In the genomic region with DNA sequence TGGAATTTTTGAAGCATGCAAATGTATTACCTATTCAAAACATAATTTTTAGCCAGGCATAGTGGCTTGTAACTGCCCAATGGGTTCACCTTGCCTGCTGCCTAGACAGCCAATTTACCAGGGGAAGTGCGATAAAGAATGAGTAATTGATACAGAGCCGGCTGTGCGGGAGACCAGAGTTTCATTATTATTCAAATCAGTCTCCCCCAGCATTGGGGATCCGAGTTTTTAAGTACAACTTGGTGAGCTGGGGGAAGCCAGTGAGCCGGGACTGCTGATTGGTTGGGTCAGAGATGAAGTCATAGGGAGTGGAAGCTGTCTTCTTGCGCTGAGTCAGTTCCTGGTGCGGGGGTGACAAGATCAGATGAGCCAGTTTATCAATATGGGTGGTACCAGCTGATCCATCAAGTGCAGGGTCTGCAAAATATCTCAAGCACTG, we compare ENCODE assay signal across 16 cellular contexts. TPM values are rescaled to one million over a fixed set of nuclear protein-coding genes. Genes with fewer than 3 reads are reported as not detected.
DNase-seq lines count a peak whose midpoint lies in the region; ATAC-seq, FAIRE-seq and TF ChIP-seq lines count a peak whose summit lies in the region.
"Had no signal": no experiment of that assay in that cellular context is flagged by ENCODE, and none has a peak within 500 bp of the region (broad histone marks: within the 10 kb centered on the region; RNA-seq: fewer than 3 reads in every experiment).

No MANE protein-coding gene starts in this region.

- DNase-seq in H54 (ENCODE audit: insufficient read length, low spot score) (peak; percentile 10), H1 (ENCODE audit: low read depth in 1 of 2, low spot score in 2 of 2) (peak; percentile 46 to 54), NCI-H446 (lab: John Stamatoyannopoulos, UW) (no peak), middle frontal gyrus (ENCODE audit: extremely low spot score, low spot score) (no peak), pancreas (no peak)
- peak; percentile 54 to 63 for DNase-seq in activated CD4-positive, alpha-beta T cell treated with anti-CD3 and anti-CD28 coated beads, Interleukin-2, amount 50 U/mL, for 48 hours
- peak; percentile 25 to 58 (median 27) for DNase-seq in stimulated activated CD4-positive, alpha-beta T cell treated with anti-CD3 and anti-CD28 coated beads, TNF-alpha, amount 100 ng/mL, for 48 hours (ENCODE audit: low read depth in 3 of 3)
- no peak for DNase-seq in activated T-helper 1 cell treated with anti-CD3 and anti-CD28 coated beads, Interleukin-12 subunit alpha, Interleukin-12 subunit beta, Interleukin-2, Interleukin-4 antibody, amounts not matched to agents 30 ng/mL and 10 ng/mL and 1 ng/mL, durations not matched to agents 14 hours and 24 hours and 36 hours (ENCODE audit: low spot score)
- DNase-seq: CD4-positive, alpha-beta memory T cell; GDM1; NCI-H345; ovary; transverse colon had no signal

- H4K8ac ChIP-seq in H1 (ENCODE audit: extremely low read depth, insufficient read depth, low read length) = no peak overlapping the region

- no peak overlapping the region for H2BK12ac ChIP-seq in H1 (ENCODE audit: low read depth, low read length)

- POLR2A ChIA-PET in H1 (lab: Charles Lee; ENCODE audit: partially characterized antibody) = no interaction called here

- no peak overlapping the region for H4K5ac ChIP-seq in H1 (ENCODE audit: insufficient read length, low read depth, low read length)

- no peaks in the 10 kb centered on the region for H3K4me1 Mint-ChIP-seq in activated T-helper 1 cell treated with anti-CD3 and anti-CD28 coated beads, Interleukin-12 subunit alpha, Interleukin-12 subunit beta, Interleukin-2, Interleukin-4 antibody, amounts not matched to agents 30 ng/mL and 10 ng/mL and 1 ng/mL, durations not matched to agents 14 hours and 24 hours and 36 hours (ENCODE audit: low read depth)
- H3K4me1 Mint-ChIP-seq: activated naive CD4-positive, alpha-beta T cell treated with anti-CD3 and anti-CD28 coated beads, Interleukin-2, amount 50 U/mL, for 24 hours had no signal

- H3K36me3 ChIP-seq in H1 (ENCODE audit: control insufficient read depth in 2 of 4, insufficient read depth in 4 of 4, low read length in 3 of 4) (no peaks in the 10 kb centered on the region), pancreas (no peaks in the 10 kb centered on the region)
- H3K36me3 ChIP-seq: ovary, transverse colon had no signal

- no peaks in the 10 kb centered on the region for H3K79me2 ChIP-seq in H1 (ENCODE audit: control insufficient read depth in 1 of 2, insufficient read depth in 2 of 2, low read length in 2 of 2)

- H3K36me3 Mint-ChIP-seq in activated T-helper 1 cell treated with anti-CD3 and anti-CD28 coated beads, Interleukin-12 subunit alpha, Interleukin-12 subunit beta, Interleukin-2, Interleukin-4 antibody, amounts not matched to agents 30 ng/mL and 10 ng/mL and 1 ng/mL, durations not matched to agents 14 hours and 24 hours and 36 hours (ENCODE audit: low read depth) = no peaks in the 10 kb centered on the region
- H3K36me3 Mint-ChIP-seq: activated naive CD4-positive, alpha-beta T cell treated with anti-CD3 and anti-CD28 coated beads, Interleukin-2, amount 50 U/mL, for 24 hours; CD4-positive, alpha-beta memory T cell had no signal

- peak; percentile 43 for FAIRE-seq in H54 (lab: Jason Lieb, UNC)
- FAIRE-seq in H1 (lab: Jason Lieb, UNC) = peak; percentile 63
- no peak for FAIRE-seq in pancreas (lab: Jason Lieb, UNC)

- TF ChIP-seq RAD21 in H1 (IDR thresholded peaks at IDR 0.05 in 1 of 2, conservative IDR thresholded peaks at IDR 0.05 in 1 of 2; ENCODE audit: low read depth in 2 of 2, low read length in 2 of 2) = no peak

- no peak overlapping the region for H3K9ac ChIP-seq in H1 (replicated peaks in 1 of 4; ENCODE audit: extremely low read depth in 1 of 4, low read depth in 3 of 4, low read length in 3 of 4)

- H3K4ac ChIP-seq in H1 (replicated peaks; ENCODE audit: insufficient read length, low read depth, low read length) = no peak overlapping the region

- no peaks in the 10 kb centered on the region for H3K79me1 ChIP-seq in H1 (ENCODE audit: low read depth, low read length)

- no peaks in the 10 kb centered on the region for H3K9me3 Mint-ChIP-seq in activated T-helper 1 cell treated with anti-CD3 and anti-CD28 coated beads, Interleukin-12 subunit alpha, Interleukin-12 subunit beta, Interleukin-2, Interleukin-4 antibody, amounts not matched to agents 30 ng/mL and 10 ng/mL and 1 ng/mL, durations not matched to agents 14 hours and 24 hours and 36 hours
- H3K9me3 Mint-ChIP-seq: activated naive CD4-positive, alpha-beta T cell treated with anti-CD3 and anti-CD28 coated beads, Interleukin-2, amount 50 U/mL, for 24 hours; T-helper 1 cell treated with Interleukin-12 subunit alpha and Interleukin-12 subunit beta and Interleukin-4 antibody, amounts not matched to agents 30 μg/mL and 1 μg/mL, for 36 hours had no signal

- peak overlapping the region in 1 of 2 experiments; percentile 36; a peak in 1 of 4 replicates for H3K4me2 ChIP-seq in H1 (ENCODE audit: insufficient read depth in 1 of 2, low read depth in 2 of 2, low read length in 2 of 2)

- no peak for ATAC-seq in pancreas
- ATAC-seq: Panc1 had no signal

- no peak overlapping the region for H3K18ac ChIP-seq in H1 (ENCODE audit: extremely low read depth, low read length)

- H2BK20ac ChIP-seq in H1 (ENCODE audit: low read length) = no peak overlapping the region

- H2BK5ac ChIP-seq in H1 (ENCODE audit: low read depth, low read length) = no peak overlapping the region

- H3K27ac ChIP-seq in H1 (ENCODE audit: low read depth, low read length) = no peak overlapping the region
- no peak overlapping the region for H3K27ac ChIP-seq in pancreas
- H3K27ac ChIP-seq: ovary, transverse colon had no signal

- H3K27ac Mint-ChIP-seq in activated T-helper 1 cell treated with anti-CD3 and anti-CD28 coated beads, Interleukin-12 subunit alpha, Interleukin-12 subunit beta, Interleukin-2, Interleukin-4 antibody, amounts not matched to agents 30 ng/mL and 10 ng/mL and 1 ng/mL, durations not matched to agents 14 hours and 24 hours and 36 hours = no peak overlapping the region
- H3K27ac Mint-ChIP-seq: activated naive CD4-positive, alpha-beta T cell treated with anti-CD3 and anti-CD28 coated beads, Interleukin-2, amount 50 U/mL, for 24 hours; CD4-positive, alpha-beta memory T cell; T-helper 1 cell treated with Interleukin-12 subunit alpha and Interleukin-12 subunit beta and Interleukin-4 antibody, amounts not matched to agents 30 μg/mL and 1 μg/mL, for 36 hours had no signal

- no peak for TF ChIP-seq EP300 in H1 (IDR thresholded peaks at IDR 0.05; ENCODE audit: borderline replicate concordance in 1 of 2, low read depth in 2 of 2, low read length in 2 of 2)

- H3K4me1 ChIP-seq in H1 (replicated peaks in 1 of 4; ENCODE audit: control insufficient read depth in 3 of 4, insufficient read depth in 4 of 4, low read length in 3 of 4) = peaks cover 0 to 10% (median under 1%) of the 10 kb centered on the region in 4 experiments; a peak in 5 of 7 replicates
- no peaks in the 10 kb centered on the region for H3K4me1 ChIP-seq in pancreas
- H3K4me1 ChIP-seq: transverse colon had no signal

- H3K27me3 Mint-ChIP-seq in activated T-helper 1 cell treated with anti-CD3 and anti-CD28 coated beads, Interleukin-12 subunit alpha, Interleukin-12 subunit beta, Interleukin-2, Interleukin-4 antibody, amounts not matched to agents 30 ng/mL and 10 ng/mL and 1 ng/mL, durations not matched to agents 14 hours and 24 hours and 36 hours (ENCODE audit: insufficient read depth) = peaks cover 14% of the 10 kb centered on the region

- no peak overlapping the region for H2AK5ac ChIP-seq in H1 (ENCODE audit: low read depth, low read length)

- no peak overlapping the region for H3K4me3 Mint-ChIP-seq in activated T-helper 1 cell treated with anti-CD3 and anti-CD28 coated beads, Interleukin-12 subunit alpha, Interleukin-12 subunit beta, Interleukin-2, Interleukin-4 antibody, amounts not matched to agents 30 ng/mL and 10 ng/mL and 1 ng/mL, durations not matched to agents 14 hours and 24 hours and 36 hours
- H3K4me3 Mint-ChIP-seq: activated naive CD4-positive, alpha-beta T cell treated with anti-CD3 and anti-CD28 coated beads, Interleukin-2, amount 50 U/mL, for 24 hours; T-helper 1 cell treated with Interleukin-12 subunit alpha and Interleukin-12 subunit beta and Interleukin-4 antibody, amounts not matched to agents 30 μg/mL and 1 μg/mL, for 36 hours had no signal

- no peaks in the 10 kb centered on the region for H4K20me1 ChIP-seq in H1 (replicated peaks in 1 of 2; ENCODE audit: control insufficient read depth in 1 of 2, insufficient read depth in 2 of 2, low read length in 2 of 2)

- CTCF ChIA-PET in H1 (lab: Charles Lee; ENCODE audit: partially characterized antibody) = interaction anchor here (1.0 to 2.4 kb wide), 3 partner anchors 20 to 99 kb away, joined by 3 to 10 read pairs (median 3); no protein-coding TSS in a partner anchor

- peak overlapping the region in 1 of 4 experiments; percentile 15; a peak in 1 of 8 replicates for H3K4me3 ChIP-seq in H1 (ENCODE audit: extremely low read depth in 1 of 4, insufficient read depth in 2 of 4, low read depth in 3 of 4, low read length in 4 of 4)
- no peak overlapping the region for H3K4me3 ChIP-seq in pancreas
- H3K4me3 ChIP-seq: ovary, transverse colon had no signal

- no peak overlapping the region for H2AFZ ChIP-seq in H1 (ENCODE audit: low read length)

- H4K91ac ChIP-seq in H1 (replicated peaks; ENCODE audit: insufficient read length, low read length) = no peak overlapping the region

- no peaks in the 10 kb centered on the region for H3K9me3 ChIP-seq in H1 (ENCODE audit: insufficient read depth in 2 of 2, low read depth in 1 of 2, low read length in 1 of 2)
- H3K9me3 ChIP-seq in pancreas = no peaks in the 10 kb centered on the region
- H3K9me3 ChIP-seq: ovary, transverse colon had no signal

- TF ChIP-seq CTCF in H1 (IDR thresholded peaks at IDR 0.05; ENCODE audit: control extremely low read depth in 1 of 3, insufficient read depth in 1 of 3, low read depth in 1 of 3, low read length in 3 of 3) = no peak
- TF ChIP-seq CTCF in pancreas (IDR thresholded peaks at IDR 0.05) = no peak

- H2BK120ac ChIP-seq in H1 (replicated peaks; ENCODE audit: low read depth, low read length) = no peak overlapping the region

- H2BK15ac ChIP-seq in H1 (ENCODE audit: low read length) = no peak overlapping the region

- no peaks in the 10 kb centered on the region for H3K23me2 ChIP-seq in H1 (ENCODE audit: low read depth, low read length)

- intact Hi-C loops in pancreas (cut with DNase I) = no loop called here
- intact Hi-C loops in activated T-helper 1 cell treated with anti-CD3 and anti-CD28 coated beads, Interleukin-12 subunit alpha, Interleukin-12 subunit beta, Interleukin-2, Interleukin-4 antibody, amounts not matched to agents 30 ng/mL and 10 ng/mL and 1 ng/mL, durations not matched to agents 14 hours and 24 hours and 36 hours (cut with micrococcal nuclease) = no loop called here

- H3K14ac ChIP-seq in H1 (ENCODE audit: insufficient read length) = no peak overlapping the region

- H3K23ac ChIP-seq in H1 (ENCODE audit: insufficient read length) = no peak overlapping the region

- H3K56ac ChIP-seq in H1 (replicated peaks; ENCODE audit: insufficient read length, low read depth, low read length) = no peak overlapping the region

- H3K27me3 ChIP-seq in H1 (replicated peaks in 1 of 4; ENCODE audit: control insufficient read depth in 3 of 4, extremely low read depth in 1 of 4, insufficient read depth in 3 of 4, low read length in 3 of 4) (no peaks in the 10 kb centered on the region), pancreas (no peaks in the 10 kb centered on the region)
- H3K27me3 ChIP-seq: ovary, transverse colon had no signal

- TF ChIP-seq POLR2A in H54 (IDR thresholded peaks at IDR 0.05; ENCODE audit: low read depth, low read length) = no peak
- TF ChIP-seq POLR2A in H1 (IDR thresholded peaks at IDR 0.05; ENCODE audit: control extremely low read depth in 1 of 2, low read depth in 2 of 2, low read length in 2 of 2) = no peak

- WGBS in H1 (ENCODE audit: extremely low coverage in 1 of 2, insufficient coverage in 1 of 2, insufficient read length in 1 of 2, insufficient replicate concordance in 2 of 2, low coverage in 1 of 2, low lambda C conversion rate in 2 of 2, missing lambda C conversion rate in 1 of 2), 2 experiments = 41% methylated on average over 7 of the region's 7 CpGs; no CpG with 5 or more reads in 1 of the 2 experiments
- 61 to 62% methylated on average over 7 of the region's 7 CpGs for WGBS in pancreas, 2 donors

RNA-seq across cellular contexts. Expression of a gene that starts 29.1 kb away (rescaled TPM):
- total RNA-seq in H1 (2021; fragmentation: NEBNext Ultra II Directional; extraction: Animal tissue kit (Norgen Biotek cat#: 25700)) = 29.9 and 30.0 TPM in 2 replicates
- polyA plus RNA-seq in H1 (2011; rRNA removed) (6.3 and 11.0 TPM in 2 replicates), pancreas (1 to 10 TPM; 2.1 to 5.6 TPM)
- polyA plus RNA-seq in H1 (2011; cell fraction: cytosol; rRNA removed) = 13.3 TPM
- polyA plus RNA-seq in H1 (2011; cell fraction: nucleus; rRNA removed) = 6.4 TPM
- polyA plus RNA-seq in H1 (2012, experiment 1 of 2) = 18.2 to 24.5 TPM (median 20.8 TPM) in 4 replicates
- 5.7 TPM for polyA plus RNA-seq in H1 (2012, experiment 2 of 2)
- 33.3 TPM for polyA plus RNA-seq in H1 (2013, experiment 1 of 2)
- 32.9 TPM for polyA plus RNA-seq in H1 (2013, experiment 2 of 2)
- 8.8 and 12.6 TPM in 2 replicates for polyA minus RNA-seq in H1 (2011; rRNA and poly(A)+ RNA removed)
- polyA minus RNA-seq in H1 (2011; cell fraction: cytosol; rRNA and poly(A)+ RNA removed) = 11.6 TPM
- 13.5 TPM for polyA minus RNA-seq in H1 (2011; cell fraction: nucleus; rRNA and poly(A)+ RNA removed)
- total RNA-seq in pancreas = 10 to 100 TPM in 2 of 6 donors, 1 to 10 TPM in 4; 5.0 to 10.2 (median 6.3) TPM
- 30.0 and 30.8 TPM in 2 replicates for total RNA-seq in activated T-helper 1 cell treated with anti-CD3 and anti-CD28 coated beads, Interleukin-12 subunit alpha, Interleukin-12 subunit beta, Interleukin-2, Interleukin-4 antibody, amounts not matched to agents 30 ng/mL and 10 ng/mL and 1 ng/mL, durations not matched to agents 14 hours and 24 hours and 36 hours

Comparison
In these comparisons a context has a peak if more than half of its experiments do, and no peak if none do; other contexts are left out.
1. DNase-seq: peak in H54 (single experiment), activated CD4-positive, alpha-beta T cell treated with anti-CD3 and anti-CD28 coated beads, Interleukin-2, amount 50 U/mL, for 48 hours (2 of 2), H1 (2 of 2) and stimulated activated CD4-positive, alpha-beta T cell treated with anti-CD3 and anti-CD28 coated beads, TNF-alpha, amount 100 ng/mL, for 48 hours (3 of 3); none in NCI-H446 (0 of 2), middle frontal gyrus (single experiment), pancreas (0 of 6) and activated T-helper 1 cell treated with anti-CD3 and anti-CD28 coated beads, Interleukin-12 subunit alpha, Interleukin-12 subunit beta, Interleukin-2, Interleukin-4 antibody, amounts not matched to agents 30 ng/mL and 10 ng/mL and 1 ng/mL, durations not matched to agents 14 hours and 24 hours and 36 hours (single experiment).